19 cellular contexts compared by ENCODE assay signal in genomic region chr5:54301215-54301614, GRCh38.
"Had no signal": no experiment of that assay in that cellular context is flagged by ENCODE, and none has a peak within 500 bp of the region (broad histone marks: within the 10 kb centered on the region; RNA-seq: fewer than 3 reads in every experiment).

No MANE protein-coding gene starts in this region.

- H3K9me3 Mint-ChIP-seq: activated B cell treated with CpG ODN at 0.5 μM for 24 hours; activated CD4-positive, alpha-beta T cell treated with anti-CD3 and anti-CD28 coated beads, Interleukin-2, amount 10 ng/mL, durations not matched to agents 24 days and 14 days; activated T-helper 17 cell treated with anti-CD3 and anti-CD28 coated beads, Interleukin-2, amount 50 U/mL, for 72 hours; endodermal cell; natural killer cell treated with Interleukin-12 subunit alpha and Interleukin-12 subunit beta and Interleukin-15 and Interleukin-18, amount 100 ng/mL, for 72 hours; stimulated activated naive CD8-positive, alpha-beta T cell treated with anti-CD3 and anti-CD28 coated beads, Interleukin-15, Interleukin-2, amounts not matched to agents 100 ng/mL and 50 ng/mL, for 24 hours had no signal

- H3K4me3 Mint-ChIP-seq: activated B cell treated with CpG ODN at 0.5 μM for 24 hours; activated CD4-positive, alpha-beta T cell treated with anti-CD3 and anti-CD28 coated beads, Interleukin-2, amount 10 ng/mL, durations not matched to agents 24 days and 14 days; activated T-helper 17 cell treated with anti-CD3 and anti-CD28 coated beads, Interleukin-2, amount 50 U/mL, for 72 hours; endodermal cell; natural killer cell treated with Interleukin-12 subunit alpha and Interleukin-12 subunit beta and Interleukin-15 and Interleukin-18, amount 100 ng/mL, for 72 hours; stimulated activated naive CD8-positive, alpha-beta T cell treated with anti-CD3 and anti-CD28 coated beads, Interleukin-15, Interleukin-2, amounts not matched to agents 100 ng/mL and 50 ng/mL, for 24 hours had no signal

- H3K9me3 ChIP-seq: ascending aorta, upper lobe of left lung had no signal

- H3K4me1 ChIP-seq: ascending aorta had no signal

- H3K27me3 ChIP-seq: ascending aorta, dorsolateral prefrontal cortex, hepatocyte, upper lobe of left lung had no signal

- H3K4me2 ChIP-seq: hepatocyte had no signal

- H3K27me3 Mint-ChIP-seq: activated B cell treated with CpG ODN at 0.5 μM for 24 hours; activated CD4-positive, alpha-beta T cell treated with anti-CD3 and anti-CD28 coated beads, Interleukin-2, amount 10 ng/mL, durations not matched to agents 24 days and 14 days; activated T-helper 17 cell treated with anti-CD3 and anti-CD28 coated beads, Interleukin-2, amount 50 U/mL, for 72 hours; natural killer cell treated with Interleukin-12 subunit alpha and Interleukin-12 subunit beta and Interleukin-15 and Interleukin-18, amount 100 ng/mL, for 72 hours; stimulated activated naive CD8-positive, alpha-beta T cell treated with anti-CD3 and anti-CD28 coated beads, Interleukin-15, Interleukin-2, amounts not matched to agents 100 ng/mL and 50 ng/mL, for 24 hours had no signal

- H3K36me3 Mint-ChIP-seq: natural killer cell treated with Interleukin-12 subunit alpha and Interleukin-12 subunit beta and Interleukin-15 and Interleukin-18, amount 100 ng/mL, for 72 hours had no signal

- H3K27ac Mint-ChIP-seq: activated B cell treated with CpG ODN at 0.5 μM for 24 hours; activated CD4-positive, alpha-beta T cell treated with anti-CD3 and anti-CD28 coated beads, Interleukin-2, amount 10 ng/mL, durations not matched to agents 24 days and 14 days; activated T-helper 17 cell treated with anti-CD3 and anti-CD28 coated beads, Interleukin-2, amount 50 U/mL, for 72 hours; endodermal cell had no signal

- H3K27ac ChIP-seq: ascending aorta, dorsolateral prefrontal cortex, hepatocyte, upper lobe of left lung had no signal

- H2AFZ ChIP-seq: hepatocyte had no signal

- H3K36me3 ChIP-seq: ascending aorta, upper lobe of left lung had no signal

- H3K4me3 ChIP-seq: ascending aorta, dorsolateral prefrontal cortex, hepatocyte, upper lobe of left lung had no signal

- DNase-seq: activated B cell treated with CpG ODN at 0.5 μM for 24 hours; activated CD4-positive, alpha-beta T cell treated with anti-CD3 and anti-CD28 coated beads, Interleukin-2, amount 10 ng/mL, durations not matched to agents 24 days and 14 days; activated CD8-positive, alpha-beta memory T cell treated with anti-CD3 and anti-CD28 coated beads for 24 hours; activated naive CD4-positive, alpha-beta T cell treated with Interleukin-2 at 50 U/mL for 16 hours; dorsolateral prefrontal cortex; endodermal cell; erythroblast; kidney; left ventricle myocardium superior; mesenchymal stem cell; stimulated activated CD4-positive, alpha-beta T cell treated with anti-CD3 and anti-CD28 coated beads, Interleukin-15, amount 100 ng/mL, for 24 hours; stimulated activated CD4-positive, alpha-beta T cell treated with anti-CD3 and anti-CD28 coated beads, Interleukin-4, amount 100 ng/mL, for 1 hour; T-helper 2 cell; upper lobe of left lung had no signal

- ATAC-seq: activated T-helper 17 cell treated with anti-CD3 and anti-CD28 coated beads, Interleukin-2, amount 50 U/mL, for 72 hours; natural killer cell treated with Interleukin-12 subunit alpha and Interleukin-12 subunit beta and Interleukin-15 and Interleukin-18, amount 100 ng/mL, for 72 hours had no signal
